ENCODE assay signal across 8 cellular contexts in genomic region chr12:80186727-80187217, GRCh38.
DNase-seq lines count a peak whose midpoint lies in the region; ATAC-seq and TF ChIP-seq lines count a peak whose summit lies in the region.

No MANE protein-coding gene starts in this region.

- H2BK12ac ChIP-seq in mesenchymal stem cell (ENCODE audit: low read length in 2 of 2) = peak overlapping the region in 1 of 2 experiments; percentile 95

- H3K4me2 ChIP-seq in mesenchymal stem cell (ENCODE audit: low read length, poor library complexity, severe bottlenecking) = no peak overlapping the region

- H2BK5ac ChIP-seq in mesenchymal stem cell (ENCODE audit: low read depth, low read length, poor library complexity, severe bottlenecking) = no peak overlapping the region

- H2AK5ac ChIP-seq in mesenchymal stem cell (ENCODE audit: low read length, severe bottlenecking) = no peak overlapping the region

- WGBS in mesenchymal stem cell = no CpG with 5 or more reads among the region's 2 CpGs
- WGBS in transverse colon (ENCODE audit: low coverage in 1 of 2), 2 donors = 0 to 10% methylated on average over 2 of the region's 2 CpGs

- CTCF ChIA-PET in HEK293T (lab: Yijun Ruan, JAX) = interaction anchor here (0.6 to 1.8 kb wide), 10 partner anchors 8 to 385 kb away, joined by 3 to 7 read pairs (median 4); no protein-coding TSS in a partner anchor

- no peak overlapping the region for H3K4me3 Mint-ChIP-seq in effector memory CD8-positive, alpha-beta T cell

- ATAC-seq in effector memory CD8-positive, alpha-beta T cell (replicated peaks) = peak; percentile 54

- no peaks in the 10 kb centered on the region for H3K27me3 ChIP-seq in mesenchymal stem cell (ENCODE audit: control insufficient read depth in 1 of 2, insufficient read depth in 1 of 2, low read length in 2 of 2)
- no peaks in the 10 kb centered on the region for H3K27me3 ChIP-seq in transverse colon

- no peak overlapping the region for H2BK15ac ChIP-seq in mesenchymal stem cell (ENCODE audit: low read depth, poor library complexity, severe bottlenecking)

- H4K91ac ChIP-seq in mesenchymal stem cell (ENCODE audit: low read length) = no peak overlapping the region

- H3K4ac ChIP-seq in mesenchymal stem cell (ENCODE audit: low read depth in 1 of 2, low read length in 2 of 2) = no peak overlapping the region

- peak overlapping the region; percentile 43 for H3K27ac ChIP-seq in mesenchymal stem cell (ENCODE audit: low read length, poor library complexity, severe bottlenecking)
- H3K27ac ChIP-seq in transverse colon = peak overlapping the region; percentile 77 to 85 (median 80)

- H3K36me3 ChIP-seq in mesenchymal stem cell (ENCODE audit: control insufficient read depth in 1 of 2, insufficient read depth in 2 of 2, low read depth in 1 of 2, low read length in 2 of 2) (no peaks in the 10 kb centered on the region), transverse colon (no peaks in the 10 kb centered on the region)

- no peaks in the 10 kb centered on the region for H3K4me1 Mint-ChIP-seq in effector memory CD8-positive, alpha-beta T cell (ENCODE audit: low read depth in 2 of 2)

- H3K18ac ChIP-seq in mesenchymal stem cell (ENCODE audit: low read depth in 1 of 2, low read length in 2 of 2) = peak overlapping the region in 1 of 2 experiments; percentile 70

- peak overlapping the region in 1 of 2 donors; percentile 29 for H3K27ac Mint-ChIP-seq in effector memory CD8-positive, alpha-beta T cell

- peak; percentile 53 for TF ChIP-seq EP300 in transverse colon (IDR thresholded peaks at IDR 0.05; ENCODE audit: low read depth)

- no peak overlapping the region for H2AFZ ChIP-seq in mesenchymal stem cell (ENCODE audit: low read depth, low read length)

- no peak for TF ChIP-seq POLR2A in transverse colon (IDR thresholded peaks at IDR 0.05)

- no peaks in the 10 kb centered on the region for H3K79me1 ChIP-seq in mesenchymal stem cell (replicated peaks; ENCODE audit: low read length, poor library complexity, severe bottlenecking)

- no peaks in the 10 kb centered on the region for H3K36me3 Mint-ChIP-seq in effector memory CD8-positive, alpha-beta T cell (ENCODE audit: insufficient read depth)

- H3K9me3 ChIP-seq in mesenchymal stem cell (ENCODE audit: control insufficient read depth, low read length) (no peaks in the 10 kb centered on the region), transverse colon (no peaks in the 10 kb centered on the region)

- no peak overlapping the region for H3K23ac ChIP-seq in mesenchymal stem cell (ENCODE audit: low read length in 2 of 2)

- POLR2A ChIA-PET in HEK293T (lab: Yijun Ruan, JAX) = interaction anchor here (1.5 kb wide), 1 partner anchor 251 kb away, joined by 3 read pairs; no protein-coding TSS in a partner anchor

- H3K9ac ChIP-seq in mesenchymal stem cell (ENCODE audit: low read length) = peak overlapping the region; percentile 88

- no peak overlapping the region for H3K14ac ChIP-seq in mesenchymal stem cell (ENCODE audit: low read length in 2 of 2)

- H3K27me3 Mint-ChIP-seq in effector memory CD8-positive, alpha-beta T cell = no peaks in the 10 kb centered on the region

- no peak overlapping the region for H4K8ac ChIP-seq in mesenchymal stem cell (ENCODE audit: low read length)

- TF ChIP-seq CTCF in transverse colon (IDR thresholded peaks at IDR 0.05) = peak; percentile 55 to 63 (median 59)

- H3K4me1 ChIP-seq in mesenchymal stem cell (ENCODE audit: control insufficient read depth, insufficient read depth, low read depth, low read length) = peaks cover 2% of the 10 kb centered on the region
- peaks cover 2 to 21% (median 8%) of the 10 kb centered on the region in 4 donors for H3K4me1 ChIP-seq in transverse colon

- H3K4me3 ChIP-seq in mesenchymal stem cell (ENCODE audit: insufficient read depth in 1 of 2, low read depth in 1 of 2, low read length in 2 of 2) (peak overlapping the region in 1 of 2 experiments; percentile 51), transverse colon (no peak overlapping the region)

- H3K9me3 Mint-ChIP-seq in effector memory CD8-positive, alpha-beta T cell = no peaks in the 10 kb centered on the region

- H2BK120ac ChIP-seq in mesenchymal stem cell (ENCODE audit: low read depth, low read length) = no peak overlapping the region

- intact Hi-C loops in transverse colon (cut with DNase I; ENCODE audit: low total_unique reads) = no loop called here

- peak; percentile 2 for DNase-seq in stimulated activated CD4-positive, alpha-beta T cell treated with anti-CD3 and anti-CD28 coated beads, Interleukin-1b, Interleukin-23, amount 100 ng/mL, for 48 hours
- no peak for DNase-seq in stimulated activated CD4-positive, alpha-beta T cell treated with anti-CD3 and anti-CD28 coated beads, Interleukin-4, amount 100 ng/mL, for 1 hour
- peak; percentile 74 for DNase-seq in HEK293T (ENCODE audit: extremely low spot score)
- peak; percentile 8 for DNase-seq in NCI-H1092 (lab: John Stamatoyannopoulos, UW)
- DNase-seq in SW480 (ENCODE audit: low spot score) = peak; percentile 76
- peak in 2 of 3 experiments; percentile 9 to 22 for DNase-seq in effector memory CD8-positive, alpha-beta T cell
- peak; percentile 97 for DNase-seq in mesenchymal stem cell
- DNase-seq in transverse colon = peak; percentile 37

- in situ Hi-C loops in transverse colon (cut with MboI; ENCODE audit: low pct_ligation_motif_present in 1 of 4, low pct_unique_long_range_greater_than_20kb in 1 of 4, low sequenced_read_pairs in 3 of 4) = loop anchor here in 2 of 4 donors (25.0 kb wide), 4 partner anchors 299 to 799 kb away; no protein-coding TSS in a partner anchor

TF ChIP-seq in HEK293T, 16 proteins besides CTCF, POLR2A, EP300 and RAD21:
- TF ChIP-seq TARDBP (IDR thresholded peaks at IDR 0.05) (no peak), ELF4 (IDR thresholded peaks at IDR 0.05) (no peak), FOXM1 (IDR thresholded peaks at IDR 0.05; ENCODE audit: borderline replicate concordance) (no peak), HDGF (IDR thresholded peaks at IDR 0.05; ENCODE audit: borderline replicate concordance) (no peak), CTBP1 (IDR thresholded peaks at IDR 0.05; ENCODE audit: borderline replicate concordance) (peak; percentile 63)
